ENCODE assay signal across 29 cellular contexts in the genomic region with DNA sequence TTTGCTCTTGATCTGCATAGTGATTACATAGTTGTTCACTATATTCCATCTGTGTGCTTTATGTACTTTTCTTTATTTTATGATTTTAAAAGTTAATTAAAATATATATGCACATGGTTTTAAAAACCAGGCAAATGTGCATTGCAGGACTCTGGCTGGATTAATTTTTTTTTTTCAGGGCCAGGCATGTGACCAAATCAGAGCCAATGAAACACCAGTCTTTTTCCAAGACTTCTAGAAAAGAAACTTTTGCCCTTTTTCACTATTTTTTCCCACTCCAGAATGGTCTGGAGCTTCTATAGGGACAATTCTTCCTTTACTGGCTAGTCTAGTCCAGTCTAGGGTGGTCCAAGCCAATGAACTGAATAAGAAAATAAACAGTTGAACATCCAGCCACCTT.
"Had no signal": no experiment of that assay in that cellular context is flagged by ENCODE, and none has a peak within 500 bp of the region (broad histone marks: within the 10 kb centered on the region; RNA-seq: fewer than 3 reads in every experiment).

No MANE protein-coding gene starts in this region.

- H3K4me3 Mint-ChIP-seq: dendritic cell treated with granulocyte-macrophage colony-stimulating factor and Interleukin-4, amounts not matched to agents 40 ng/mL and 50 ng/mL, for 4 days; endodermal cell; naive thymus-derived CD4-positive, alpha-beta T cell; nephron; stimulated activated memory B cell treated with anti-CD40 and anti-IgM and Interleukin-4, amounts not matched to agents 10 μg/mL and 1 μg/mL and 100 μg/mL, for 72 hours; type B pancreatic cell had no signal

- H3K4me2 ChIP-seq: hepatocyte had no signal

- H3K27ac ChIP-seq: colonic mucosa, epithelial cell of prostate, foreskin keratinocyte, gastroesophageal sphincter, heart left ventricle, hepatocyte, left lung, ovary, psoas muscle, sigmoid colon, testis, tibial artery had no signal

- H3K79me2 ChIP-seq: hepatocyte had no signal

- DNase-seq: colonic mucosa; effector CD8-positive, alpha-beta T cell; endodermal cell; foreskin keratinocyte; heart left ventricle; left cardiac atrium; left lung; mesendoderm; midbrain; naive thymus-derived CD4-positive, alpha-beta T cell; nucleus accumbens; ovary; posterior cingulate gyrus; psoas muscle; right cardiac atrium; sigmoid colon; stimulated activated CD4-positive, alpha-beta T cell treated with anti-CD3 and anti-CD28 coated beads, Interleukin-4, amount 100 ng/mL, for 4 hours; stimulated activated naive CD8-positive, alpha-beta T cell treated with anti-CD3 and anti-CD28 coated beads, Interleukin-15, Interleukin-2, amounts not matched to agents 100 U/mL and 50 U/mL, for 24 hours; substantia nigra; testis; tibial artery had no signal

- H3K27me3 ChIP-seq: colonic mucosa, foreskin keratinocyte, gastroesophageal sphincter, heart left ventricle, hepatocyte, left lung, ovary, sigmoid colon, testis, tibial artery had no signal

- ATAC-seq: esophagus mucosa; foreskin keratinocyte; gastroesophageal sphincter; heart left ventricle; left cardiac atrium; left lung; naive thymus-derived CD4-positive, alpha-beta T cell; psoas muscle; right cardiac atrium; stimulated activated memory B cell treated with anti-CD40 and anti-IgM and Interleukin-4, amounts not matched to agents 10 μg/mL and 1 μg/mL and 100 μg/mL, for 72 hours; stimulated activated naive CD8-positive, alpha-beta T cell treated with anti-CD3 and anti-CD28 coated beads, Interleukin-15, Interleukin-2, amounts not matched to agents 100 U/mL and 50 U/mL, for 24 hours had no signal

- H3K4me3 ChIP-seq: colonic mucosa, gastroesophageal sphincter, heart left ventricle, hepatocyte, left lung, ovary, psoas muscle, sigmoid colon, testis, tibial artery had no signal

- H3K4me1 ChIP-seq: colonic mucosa, testis had no signal

- H3K36me3 Mint-ChIP-seq: type B pancreatic cell had no signal

- H3K27me3 Mint-ChIP-seq: dendritic cell treated with granulocyte-macrophage colony-stimulating factor and Interleukin-4, amounts not matched to agents 40 ng/mL and 50 ng/mL, for 4 days; type B pancreatic cell had no signal

- H3K36me3 ChIP-seq: colonic mucosa, gastroesophageal sphincter, heart left ventricle, left lung, ovary, sigmoid colon, tibial artery had no signal

- H3K9me3 ChIP-seq: colonic mucosa, ovary, psoas muscle, testis had no signal

- H3K27ac Mint-ChIP-seq: dendritic cell treated with granulocyte-macrophage colony-stimulating factor and Interleukin-4, amounts not matched to agents 40 ng/mL and 50 ng/mL, for 4 days; endodermal cell; naive thymus-derived CD4-positive, alpha-beta T cell; nephron; stimulated activated memory B cell treated with anti-CD40 and anti-IgM and Interleukin-4, amounts not matched to agents 10 μg/mL and 1 μg/mL and 100 μg/mL, for 72 hours; type B pancreatic cell had no signal

- H2AFZ ChIP-seq: hepatocyte had no signal
